Comparison of ENCODE assay signal across 15 cellular contexts in genomic region chr12:1912580-1913376, GRCh38. TPM values are rescaled to one million over a fixed set of nuclear protein-coding genes. Genes with fewer than 3 reads are reported as not detected.
A peak's percentile ranks its signal among the peaks of the same experiment; 100 is the strongest.
DNase-seq lines count a peak whose midpoint lies in the region; ATAC-seq and TF ChIP-seq lines count a peak whose summit lies in the region.
"Had no signal": no experiment of that assay in that cellular context is flagged by ENCODE, and none has a peak within 500 bp of the region (broad histone marks: within the 10 kb centered on the region; RNA-seq: fewer than 3 reads in every experiment).

No MANE protein-coding gene starts in this region.

- POLR2A ChIA-PET in GM10248 (lab: Yijun Ruan, JAX): no interaction called here

- no peak overlapping the region for H3K4me3 Mint-ChIP-seq in activated naive CD8-positive, alpha-beta T cell treated with anti-CD3 and anti-CD28 coated beads, Interleukin-2, amount 50 U/mL, for 24 hours
- H3K4me3 Mint-ChIP-seq: activated T-helper 1 cell treated with anti-CD3 and anti-CD28 coated beads, Interleukin-12 subunit alpha, Interleukin-12 subunit beta, Interleukin-2, Interleukin-4 antibody, amounts not matched to agents 30 ng/mL and 10 ng/mL and 1 ng/mL, durations not matched to agents 14 hours and 24 hours and 36 hours; B cell; naive B cell had no signal

- peaks cover 2% of the 10 kb centered on the region for H3K36me3 Mint-ChIP-seq in activated naive CD8-positive, alpha-beta T cell treated with anti-CD3 and anti-CD28 coated beads, Interleukin-2, amount 50 U/mL, for 24 hours (ENCODE audit: low read depth)

- H3K4me3 ChIP-seq in SJSA1: no peak overlapping the region
- H3K4me3 ChIP-seq: skin epidermis had no signal

- ATAC-seq in left lobe of liver (no peak), GM21528 (IDR thresholded peaks at IDR 0.05; ENCODE audit: low FRiP score, unreplicated experiment) (no peak), GM18909 (IDR thresholded peaks at IDR 0.05; ENCODE audit: poor library complexity, unreplicated experiment) (no peak)
- ATAC-seq in activated naive CD8-positive, alpha-beta T cell treated with anti-CD3 and anti-CD28 coated beads, Interleukin-2, amount 50 U/mL, for 24 hours: no peak

- no peak overlapping the region for H3K27ac Mint-ChIP-seq in activated naive CD8-positive, alpha-beta T cell treated with anti-CD3 and anti-CD28 coated beads, Interleukin-2, amount 50 U/mL, for 24 hours
- H3K27ac Mint-ChIP-seq: activated T-helper 1 cell treated with anti-CD3 and anti-CD28 coated beads, Interleukin-12 subunit alpha, Interleukin-12 subunit beta, Interleukin-2, Interleukin-4 antibody, amounts not matched to agents 30 ng/mL and 10 ng/mL and 1 ng/mL, durations not matched to agents 14 hours and 24 hours and 36 hours; B cell had no signal

- H3K9me3 Mint-ChIP-seq in activated naive CD8-positive, alpha-beta T cell treated with anti-CD3 and anti-CD28 coated beads, Interleukin-2, amount 50 U/mL, for 24 hours: peaks cover 5% of the 10 kb centered on the region
- H3K9me3 Mint-ChIP-seq: activated T-helper 1 cell treated with anti-CD3 and anti-CD28 coated beads, Interleukin-12 subunit alpha, Interleukin-12 subunit beta, Interleukin-2, Interleukin-4 antibody, amounts not matched to agents 30 ng/mL and 10 ng/mL and 1 ng/mL, durations not matched to agents 14 hours and 24 hours and 36 hours had no signal

- H3K36me3 ChIP-seq in SJSA1: no peaks in the 10 kb centered on the region

- no peak for TF ChIP-seq CTCF in GM10248 (IDR thresholded peaks at IDR 0.05; ENCODE audit: control extremely low read depth, extremely low read depth, low read depth, missing control alignments)

- peaks cover 10% of the 10 kb centered on the region for H3K27me3 Mint-ChIP-seq in activated naive CD8-positive, alpha-beta T cell treated with anti-CD3 and anti-CD28 coated beads, Interleukin-2, amount 50 U/mL, for 24 hours

- DNase-seq in A172 (ENCODE audit: low spot score) (peak; percentile 56), GM10248 (ENCODE audit: extremely low spot score) (peak; percentile 7), SJSA1 (ENCODE audit: low read depth in 1 of 2, low spot score in 2 of 2) (peak; percentile 32 to 64), left lobe of liver (ENCODE audit: low spot score) (peak; percentile 30)
- DNase-seq in stimulated activated naive CD4-positive, alpha-beta T cell (lab: John Stamatoyannopoulos, UW): no peak
- no peak for DNase-seq in activated naive CD8-positive, alpha-beta T cell treated with anti-CD3 and anti-CD28 coated beads, Interleukin-2, amount 50 U/mL, for 24 hours
- DNase-seq: GF-D8, KG1, naive B cell, NCI-H2107 had no signal

- H3K4me1 Mint-ChIP-seq in activated naive CD8-positive, alpha-beta T cell treated with anti-CD3 and anti-CD28 coated beads, Interleukin-2, amount 50 U/mL, for 24 hours: peaks cover 19% of the 10 kb centered on the region

- no peaks in the 10 kb centered on the region for H3K9me3 ChIP-seq in SJSA1 (replicated peaks)

- H3K27ac ChIP-seq in SJSA1: no peak overlapping the region
- H3K27ac ChIP-seq: skin epidermis had no signal

- CTCF ChIA-PET in GM10248 (lab: Yijun Ruan, JAX): interaction anchor here (1.5 to 1.7 kb wide), 2 partner anchors 17 to 27 kb away, joined by 3 to 8 read pairs; no protein-coding TSS in a partner anchor

- peaks cover 19% of the 10 kb centered on the region; the same call in 1 of the 2 replicates for H3K27me3 ChIP-seq in SJSA1 (replicated peaks)

- H3K4me1 ChIP-seq in SJSA1 (replicated peaks): peaks cover 8% of the 10 kb centered on the region

RNA-seq across cellular contexts. Expression of gene CACNA2D4, which starts 5.7 kb away (rescaled TPM):
- not detected in 2 replicates for total RNA-seq in A172 (2014; rRNA removed; shearing (Covaris generic))
- total RNA-seq in SJSA1 (2014; rRNA removed; shearing (Covaris generic)): not detected in 2 replicates
- 0.83 TPM for total RNA-seq in left lobe of liver

Comparison
In these comparisons a context has a peak if more than half of its experiments do, and no peak if none do; other contexts are left out.
1. DNase-seq: peak in A172 (single experiment), GM10248 (single experiment), SJSA1 (2 of 2) and left lobe of liver (single experiment); none in stimulated activated naive CD4-positive, alpha-beta T cell (0 of 6) and activated naive CD8-positive, alpha-beta T cell treated with anti-CD3 and anti-CD28 coated beads, Interleukin-2, amount 50 U/mL, for 24 hours (single experiment).